ENCODE assay signal across 8 cellular contexts in genomic region chr21:37219766-37220432, GRCh38. TPM values are rescaled to one million over a fixed set of nuclear protein-coding genes. Genes with fewer than 3 reads are reported as not detected.
A peak's percentile ranks its signal among the peaks of the same experiment; 100 is the strongest.
DNase-seq lines count a peak whose midpoint lies in the region; ATAC-seq and TF ChIP-seq lines count a peak whose summit lies in the region.

No MANE protein-coding gene starts in this region.

- DNase-seq in ELR (ENCODE audit: low read depth) (peak; percentile 5), NCI-H2227 (lab: John Stamatoyannopoulos, UW; ENCODE audit: unreplicated experiment) (peak; percentile 80), breast epithelium (ENCODE audit: low spot score in 2 of 2) (no peak), A172 (ENCODE audit: low spot score) (no peak), NCI-H2081 (lab: John Stamatoyannopoulos, UW) (no peak)
- no peak for DNase-seq in natural killer cell treated with Interleukin-12 subunit alpha and Interleukin-12 subunit beta and Interleukin-15 and Interleukin-18, amount 100 ng/mL, for 72 hours (ENCODE audit: low spot score)

- H3K27ac ChIP-seq in breast epithelium: peak overlapping the region; percentile 52 to 87

- H3K27ac Mint-ChIP-seq in natural killer cell treated with Interleukin-12 subunit alpha and Interleukin-12 subunit beta and Interleukin-15 and Interleukin-18, amount 100 ng/mL, for 72 hours: peak overlapping the region; percentile 77 to 90

- no peaks in the 10 kb centered on the region for H3K36me3 ChIP-seq in breast epithelium

- peaks cover 43 to 45% of the 10 kb centered on the region in 2 donors for H3K4me1 Mint-ChIP-seq in natural killer cell treated with Interleukin-12 subunit alpha and Interleukin-12 subunit beta and Interleukin-15 and Interleukin-18, amount 100 ng/mL, for 72 hours (ENCODE audit: low read depth in 2 of 2)

- intact Hi-C loops in breast epithelium (cut with DNase I; ENCODE audit: low total_unique reads): no loop called here

- H3K4me1 ChIP-seq in breast epithelium: no peaks in the 10 kb centered on the region

- peaks cover 6% of the 10 kb centered on the region for H3K36me3 Mint-ChIP-seq in natural killer cell treated with Interleukin-12 subunit alpha and Interleukin-12 subunit beta and Interleukin-15 and Interleukin-18, amount 100 ng/mL, for 72 hours

- ATAC-seq in natural killer cell treated with Interleukin-12 subunit alpha and Interleukin-12 subunit beta and Interleukin-15 and Interleukin-18, amount 100 ng/mL, for 72 hours: no peak
- ATAC-seq in GM19035 (IDR thresholded peaks at IDR 0.05; ENCODE audit: unreplicated experiment) (no peak), GM21528 (IDR thresholded peaks at IDR 0.05; ENCODE audit: low FRiP score, unreplicated experiment) (no peak)

- H3K9me3 Mint-ChIP-seq in natural killer cell treated with Interleukin-12 subunit alpha and Interleukin-12 subunit beta and Interleukin-15 and Interleukin-18, amount 100 ng/mL, for 72 hours: no peaks in the 10 kb centered on the region

- no peaks in the 10 kb centered on the region for H3K27me3 ChIP-seq in breast epithelium

- H3K9me3 ChIP-seq in breast epithelium: no peaks in the 10 kb centered on the region

- H3K27me3 Mint-ChIP-seq in natural killer cell treated with Interleukin-12 subunit alpha and Interleukin-12 subunit beta and Interleukin-15 and Interleukin-18, amount 100 ng/mL, for 72 hours: no peaks in the 10 kb centered on the region

- H3K4me3 ChIP-seq in breast epithelium: peak overlapping the region; percentile 50 to 77 (median 68)

- TF ChIP-seq CTCF in breast epithelium (IDR thresholded peaks at IDR 0.05): no peak

- peak overlapping the region; percentile 96 for H3K4me3 Mint-ChIP-seq in natural killer cell treated with Interleukin-12 subunit alpha and Interleukin-12 subunit beta and Interleukin-15 and Interleukin-18, amount 100 ng/mL, for 72 hours

- no peak for TF ChIP-seq POLR2A in breast epithelium (IDR thresholded peaks at IDR 0.05)

RNA-seq across cellular contexts. Expression of gene VPS26C, which starts 47.2 kb away (rescaled TPM):
- 10 to 100 TPM; 43.9 to 84.5 (median 60.6) TPM for total RNA-seq in breast epithelium
- total RNA-seq in natural killer cell treated with Interleukin-12 subunit alpha and Interleukin-12 subunit beta and Interleukin-15 and Interleukin-18, amount 100 ng/mL, for 72 hours: 10 to 100 TPM; 62.0 to 87.0 TPM
- total RNA-seq in A172 (2014; rRNA removed; shearing (Covaris generic)): 68.1 and 93.2 TPM in 2 replicates

Comparison
In these comparisons a context has a peak if more than half of its experiments do, and no peak if none do; other contexts are left out.
1. DNase-seq: peak in ELR (single experiment) and NCI-H2227 (single experiment); none in breast epithelium (0 of 2), natural killer cell treated with Interleukin-12 subunit alpha and Interleukin-12 subunit beta and Interleukin-15 and Interleukin-18, amount 100 ng/mL, for 72 hours (single experiment), A172 (single experiment) and NCI-H2081 (0 of 2).